Comparison of ENCODE assay signal across 9 cellular contexts in genomic region chr7:29884399-29885272, GRCh38.
A peak's percentile ranks its signal among the peaks of the same experiment; 100 is the strongest.
DNase-seq lines count a peak whose midpoint lies in the region; ATAC-seq and TF ChIP-seq lines count a peak whose summit lies in the region.
"Had no signal": no experiment of that assay in that cellular context is flagged by ENCODE, and none has a peak within 500 bp of the region (broad histone marks: within the 10 kb centered on the region; RNA-seq: fewer than 3 reads in every experiment).

No MANE protein-coding gene starts in this region.

- H3K27ac ChIP-seq in neural progenitor cell, result no peak overlapping the region
- H3K27ac ChIP-seq in gastrocnemius medialis, result no peak overlapping the region

- H3K4me1 ChIP-seq in neural progenitor cell (peaks cover 11% of the 10 kb centered on the region), gastrocnemius medialis (no peaks in the 10 kb centered on the region)

- H3K27me3 ChIP-seq in neural progenitor cell (peaks cover 14% of the 10 kb centered on the region), gastrocnemius medialis (no peaks in the 10 kb centered on the region)

- H3K36me3 ChIP-seq in neural progenitor cell (no peaks in the 10 kb centered on the region), gastrocnemius medialis (peaks cover 0 to 13% of the 10 kb centered on the region in 2 donors)

- H2AFZ ChIP-seq in neural progenitor cell (replicated peaks), result peak overlapping the region; percentile 63

- H3F3A ChIP-seq in neural progenitor cell (ENCODE audit: low read depth), result peaks cover 28% of the 10 kb centered on the region

- DNase-seq in DMS153 treated with DMSO at 0.1 percent for 48 hours (lab: John Stamatoyannopoulos, UW; ENCODE audit: unreplicated experiment) (peak; percentile 78), NCI-H2196 treated with DMSO at 0.1 percent for 48 hours (lab: John Stamatoyannopoulos, UW; ENCODE audit: unreplicated experiment) (peak; percentile 24), ecto neural progenitor cell (ENCODE audit: low spot score) (peak; percentile 67), neural progenitor cell (ENCODE audit: low spot score) (no peak), pons (ENCODE audit: low spot score) (no peak), NCI-H1436 treated with DMSO at 0.1 percent for 48 hours (lab: John Stamatoyannopoulos, UW) (no peak), gastrocnemius medialis (no peak)
- DNase-seq: SIG-M5 had no signal

- in situ Hi-C loops in gastrocnemius medialis (cut with MboI; ENCODE audit: low sequenced_read_pairs in 4 of 4), result no loop called here

- no peak for ATAC-seq in gastrocnemius medialis
- ATAC-seq in GM21717 (IDR thresholded peaks at IDR 0.05; ENCODE audit: unreplicated experiment), result no peak

- no peak overlapping the region for H3K4me3 Mint-ChIP-seq in neural progenitor cell

- no peak overlapping the region for H3K9ac ChIP-seq in neural progenitor cell

- TF ChIP-seq CTCF in neural progenitor cell (IDR thresholded peaks at IDR 0.05), result peak; percentile 47
- no peak for TF ChIP-seq CTCF in gastrocnemius medialis (IDR thresholded peaks at IDR 0.05 in 4 of 5, conservative IDR thresholded peaks at IDR 0.05 in 1 of 5)

- peak overlapping the region; percentile 79 for H3K4me2 ChIP-seq in neural progenitor cell

- no peaks in the 10 kb centered on the region for H3K9me3 ChIP-seq in neural progenitor cell (ENCODE audit: low read depth)
- H3K9me3 ChIP-seq in gastrocnemius medialis, result no peaks in the 10 kb centered on the region

- H3K4me1 Mint-ChIP-seq in neural progenitor cell, result peaks cover 15% of the 10 kb centered on the region

- no peak overlapping the region for H3K27ac Mint-ChIP-seq in neural progenitor cell

- intact Hi-C loops in gastrocnemius medialis (cut with DNase I; ENCODE audit: low total_unique reads), result no loop called here

- no peaks in the 10 kb centered on the region for H3K36me3 Mint-ChIP-seq in neural progenitor cell

- H3K27me3 Mint-ChIP-seq in neural progenitor cell (ENCODE audit: insufficient read depth, low read depth), result peaks cover 17% of the 10 kb centered on the region

- no peak for TF ChIP-seq POLR2A in gastrocnemius medialis (IDR thresholded peaks at IDR 0.05)

- H3K79me2 ChIP-seq in neural progenitor cell (ENCODE audit: low read depth), result no peaks in the 10 kb centered on the region

- H3K9me3 Mint-ChIP-seq in neural progenitor cell, result no peaks in the 10 kb centered on the region

- H4K20me1 ChIP-seq in neural progenitor cell (ENCODE audit: low read depth), result no peaks in the 10 kb centered on the region

- H3K4me3 ChIP-seq in neural progenitor cell (peak overlapping the region; percentile 51), gastrocnemius medialis (no peak overlapping the region)

Comparison
In these comparisons a context has a peak if more than half of its experiments do, and no peak if none do; other contexts are left out.
1. DNase-seq: peak in DMS153 treated with DMSO at 0.1 percent for 48 hours (single experiment), NCI-H2196 treated with DMSO at 0.1 percent for 48 hours (single experiment) and ecto neural progenitor cell (single experiment); none in neural progenitor cell (single experiment), pons (single experiment), NCI-H1436 treated with DMSO at 0.1 percent for 48 hours (single experiment) and gastrocnemius medialis (0 of 2).